ENCODE assay signal across 21 cellular contexts in genomic region chr6:70734979-70735378, GRCh38.
DNase-seq lines count a peak whose midpoint lies in the region; ATAC-seq and TF ChIP-seq lines count a peak whose summit lies in the region.
"Had no signal": no experiment of that assay in that cellular context is flagged by ENCODE, and none has a peak within 500 bp of the region (broad histone marks: within the 10 kb centered on the region; RNA-seq: fewer than 3 reads in every experiment).

No MANE protein-coding gene starts in this region.

- TF ChIP-seq CTCF in HEK293 (tag by site-specific recombination; IDR thresholded peaks at IDR 0.05) = no peak
- no peak for TF ChIP-seq CTCF in psoas muscle (IDR thresholded peaks at IDR 0.05)

- CTCF ChIA-PET in HEK293 (lab: Yijun Ruan, JAX) = no interaction called here

- no peak overlapping the region for H3K27ac ChIP-seq in HEK293 (ENCODE audit: extremely low read depth, low read depth, low read length)
- peak overlapping the region; percentile 47 for H3K27ac ChIP-seq in psoas muscle
- H3K27ac ChIP-seq: BLaER1 had no signal

- H3K4me1 ChIP-seq in HEK293 (ENCODE audit: control insufficient read depth, insufficient read depth, low read length) = no peaks in the 10 kb centered on the region
- H3K4me1 ChIP-seq in psoas muscle = peaks cover 39% of the 10 kb centered on the region
- H3K4me1 ChIP-seq: BE2C, BLaER1 had no signal

- H3K36me3 ChIP-seq in HEK293 (ENCODE audit: control insufficient read depth in 2 of 2, insufficient read depth in 1 of 2, low read length in 2 of 2) = peaks cover 0 to 12% of the 10 kb centered on the region in 2 experiments; a peak in 1 of 3 replicates
- H3K36me3 ChIP-seq in psoas muscle (ENCODE audit: insufficient read depth in 1 of 2, low read depth in 1 of 2) = peaks cover 0 to 6% of the 10 kb centered on the region in 2 donors
- H3K36me3 ChIP-seq: BE2C had no signal

- DNase-seq in EH (ENCODE audit: low read depth) (peak; percentile 11), psoas muscle (no peak), left ventricle myocardium superior (no peak), DMS53 (lab: John Stamatoyannopoulos, UW) (no peak)
- DNase-seq: 8988T; ACHN; BE2C; C1 segment of cervical spinal cord; CD4-positive, alpha-beta memory T cell; CD4-positive, CD25-positive, alpha-beta regulatory T cell; CD8-positive, alpha-beta memory T cell; COR-L47; DMS 273 treated with DMSO at 0.1 percent for 48 hours; DMS153; DMS79 treated with DMSO at 0.1 percent for 48 hours; EL; GDM1 had no signal

- ATAC-seq in psoas muscle (no peak), HG03520 (IDR thresholded peaks at IDR 0.05; ENCODE audit: unreplicated experiment) (no peak), left ventricle myocardium superior (no peak)
- ATAC-seq: GM12878 had no signal

- H3K4me3 ChIP-seq in HEK293 (ENCODE audit: low read depth, low read length) (no peak overlapping the region), psoas muscle (no peak overlapping the region)
- H3K4me3 ChIP-seq: BLaER1, GM12878 had no signal

- H3K27me3 ChIP-seq in psoas muscle (ENCODE audit: insufficient read depth in 3 of 3, low read length in 2 of 3) = no peaks in the 10 kb centered on the region
- H3K27me3 ChIP-seq: BE2C, BLaER1 had no signal

- intact Hi-C loops in psoas muscle (cut with DNase I) (no loop called here), left ventricle myocardium superior (cut with micrococcal nuclease) (no loop called here)

- 44 to 57% (median 48%) methylated on average over 1 of the region's 1 CpG for WGBS in psoas muscle, 3 donors

- POLR2A ChIA-PET in HEK293 (lab: Yijun Ruan, JAX) = no interaction called here

- H3K9me3 ChIP-seq in HEK293 (ENCODE audit: control insufficient read depth, insufficient read depth, low read depth, low read length) = no peaks in the 10 kb centered on the region
- H3K9me3 ChIP-seq in psoas muscle = no peaks in the 10 kb centered on the region
- H3K9me3 ChIP-seq: BE2C, BLaER1 had no signal

TF ChIP-seq in HEK293, 187 proteins besides CTCF, POLR2A, EP300 and RAD21:
- TF ChIP-seq PRDM6 (tag by site-specific recombination; IDR thresholded peaks at IDR 0.05) = peak; percentile 83
- 0 out of 2 replicates have a peak, but pooled peaks have one; percentile 21 for TF ChIP-seq ZNF629 (tag by site-specific recombination; IDR thresholded peaks at IDR 0.05)
- TF ChIP-seq EGR2 (tag by site-specific recombination; IDR thresholded peaks at IDR 0.05; ENCODE audit: low read depth) = no peak
- TF ChIP-seq ZBTB20 (tag by site-specific recombination; IDR thresholded peaks at IDR 0.05) = no peak; the same call in 1 of the 2 replicates
- no peak for TF ChIP-seq ZNF26 (tag by site-specific recombination; IDR thresholded peaks at IDR 0.05)
- TF ChIP-seq SP7 (tag by site-specific recombination; IDR thresholded peaks at IDR 0.05) = 0 out of 2 replicates have a peak, but pooled peaks have one; percentile 21
- TF ChIP-seq ATF2 (tag by site-specific recombination; IDR thresholded peaks at IDR 0.05; ENCODE audit: low read depth) = peak; percentile 70
